In genomic region chr17:20156196-20157077, GRCh38 we compare ENCODE assay signal across 8 cellular contexts.
DNase-seq lines count a peak whose midpoint lies in the region; ATAC-seq and TF ChIP-seq lines count a peak whose summit lies in the region.

No MANE protein-coding gene starts in this region.

- H3K9me3 ChIP-seq in right atrium auricular region: no peaks in the 10 kb centered on the region

- peak; percentile 38 for DNase-seq in NCI-H2227 (lab: John Stamatoyannopoulos, UW; ENCODE audit: unreplicated experiment)
- no peak for DNase-seq in NCI-H2227 treated with DMSO at 0.1 percent for 48 hours (lab: John Stamatoyannopoulos, UW)
- DNase-seq in HEK293T (ENCODE audit: extremely low spot score): peak; percentile 37
- peak; percentile 42 for DNase-seq in NCI-H1105 (lab: John Stamatoyannopoulos, UW)
- peak; percentile 27 to 56 for DNase-seq in activated naive CD4-positive, alpha-beta T cell treated with anti-CD3 and anti-CD28 coated beads, Interleukin-2, amount 50 U/mL, for 72 hours (ENCODE audit: low spot score in 2 of 2)
- DNase-seq in right atrium auricular region (ENCODE audit: low spot score): no peak
- DNase-seq in putamen (ENCODE audit: low spot score): peak; percentile 32
- DNase-seq in DMS114 treated with DMSO at 0.1 percent for 48 hours (lab: John Stamatoyannopoulos, UW; ENCODE audit: unreplicated experiment): no peak

- CTCF ChIA-PET in HEK293T (lab: Yijun Ruan, JAX): no interaction called here

- H3K9me3 Mint-ChIP-seq in activated naive CD4-positive, alpha-beta T cell treated with anti-CD3 and anti-CD28 coated beads, Interleukin-2, amount 50 U/mL, for 72 hours: no peaks in the 10 kb centered on the region

- H3K36me3 Mint-ChIP-seq in activated naive CD4-positive, alpha-beta T cell treated with anti-CD3 and anti-CD28 coated beads, Interleukin-2, amount 50 U/mL, for 72 hours: no peaks in the 10 kb centered on the region

- POLR2A ChIA-PET in HEK293T (lab: Yijun Ruan, JAX): interaction anchor here (0.7 to 1.0 kb wide), 5 partner anchors 8 to 64 kb away, joined by 3 to 5 read pairs (median 3); no protein-coding TSS in a partner anchor

- peak overlapping the region in 1 of 2 donors; percentile 38 for H3K27ac Mint-ChIP-seq in activated naive CD4-positive, alpha-beta T cell treated with anti-CD3 and anti-CD28 coated beads, Interleukin-2, amount 50 U/mL, for 72 hours

- peak; percentile 18 to 32 for ATAC-seq in activated naive CD4-positive, alpha-beta T cell treated with anti-CD3 and anti-CD28 coated beads, Interleukin-2, amount 50 U/mL, for 72 hours

- peak overlapping the region; percentile 41 to 67 for H3K4me3 ChIP-seq in right atrium auricular region

- TF ChIP-seq CTCF in right atrium auricular region (IDR thresholded peaks at IDR 0.05): no peak

- H3K27me3 ChIP-seq in right atrium auricular region: no peaks in the 10 kb centered on the region

- H3K27ac ChIP-seq in right atrium auricular region: peak overlapping the region in 1 of 2 donors; percentile 60

- H3K36me3 ChIP-seq in right atrium auricular region: no peaks in the 10 kb centered on the region

- peaks cover 0 to 21% of the 10 kb centered on the region in 2 donors for H3K4me1 ChIP-seq in right atrium auricular region

TF ChIP-seq in HEK293T, 16 proteins besides CTCF, POLR2A, EP300 and RAD21:
- TF ChIP-seq PKNOX1 (IDR thresholded peaks at IDR 0.05): no peak
- no peak for TF ChIP-seq ARNT (IDR thresholded peaks at IDR 0.05)
- no peak for TF ChIP-seq ELF4 (IDR thresholded peaks at IDR 0.05)
- no peak for TF ChIP-seq CTBP1 (IDR thresholded peaks at IDR 0.05; ENCODE audit: borderline replicate concordance)
- TF ChIP-seq BHLHE40 (IDR thresholded peaks at IDR 0.05; ENCODE audit: borderline replicate concordance): no peak
- TF ChIP-seq SP1 (IDR thresholded peaks at IDR 0.05): no peak
- no peak for TF ChIP-seq FOXK2 (IDR thresholded peaks at IDR 0.05)
- TF ChIP-seq ZNF384 (IDR thresholded peaks at IDR 0.05): no peak
- TF ChIP-seq FOXM1 (IDR thresholded peaks at IDR 0.05; ENCODE audit: borderline replicate concordance): no peak
- no peak; the same call in 1 of the 2 replicates for TF ChIP-seq L3MBTL2 (conservative IDR thresholded peaks at IDR 0.05)
- no peak for TF ChIP-seq TARDBP (IDR thresholded peaks at IDR 0.05)
- no peak for TF ChIP-seq SUZ12 (IDR thresholded peaks at IDR 0.05)
- TF ChIP-seq HDGF (IDR thresholded peaks at IDR 0.05; ENCODE audit: borderline replicate concordance): no peak
- TF ChIP-seq LEF1 (IDR thresholded peaks at IDR 0.05; ENCODE audit: borderline replicate concordance): no peak
- no peak for TF ChIP-seq FOXA1 (IDR thresholded peaks at IDR 0.05)
- TF ChIP-seq NFRKB (IDR thresholded peaks at IDR 0.05): no peak
TF ChIP-seq in HEK293T: peak in this region for 0.

Comparison
In these comparisons a context has a peak if more than half of its experiments do, and no peak if none do; other contexts are left out.
1. DNase-seq: peak in NCI-H2227 (single experiment), HEK293T (single experiment), NCI-H1105 (single experiment), activated naive CD4-positive, alpha-beta T cell treated with anti-CD3 and anti-CD28 coated beads, Interleukin-2, amount 50 U/mL, for 72 hours (2 of 2) and putamen (single experiment); none in NCI-H2227 treated with DMSO at 0.1 percent for 48 hours (single experiment), right atrium auricular region (single experiment) and DMS114 treated with DMSO at 0.1 percent for 48 hours (single experiment).